In the genomic region with DNA sequence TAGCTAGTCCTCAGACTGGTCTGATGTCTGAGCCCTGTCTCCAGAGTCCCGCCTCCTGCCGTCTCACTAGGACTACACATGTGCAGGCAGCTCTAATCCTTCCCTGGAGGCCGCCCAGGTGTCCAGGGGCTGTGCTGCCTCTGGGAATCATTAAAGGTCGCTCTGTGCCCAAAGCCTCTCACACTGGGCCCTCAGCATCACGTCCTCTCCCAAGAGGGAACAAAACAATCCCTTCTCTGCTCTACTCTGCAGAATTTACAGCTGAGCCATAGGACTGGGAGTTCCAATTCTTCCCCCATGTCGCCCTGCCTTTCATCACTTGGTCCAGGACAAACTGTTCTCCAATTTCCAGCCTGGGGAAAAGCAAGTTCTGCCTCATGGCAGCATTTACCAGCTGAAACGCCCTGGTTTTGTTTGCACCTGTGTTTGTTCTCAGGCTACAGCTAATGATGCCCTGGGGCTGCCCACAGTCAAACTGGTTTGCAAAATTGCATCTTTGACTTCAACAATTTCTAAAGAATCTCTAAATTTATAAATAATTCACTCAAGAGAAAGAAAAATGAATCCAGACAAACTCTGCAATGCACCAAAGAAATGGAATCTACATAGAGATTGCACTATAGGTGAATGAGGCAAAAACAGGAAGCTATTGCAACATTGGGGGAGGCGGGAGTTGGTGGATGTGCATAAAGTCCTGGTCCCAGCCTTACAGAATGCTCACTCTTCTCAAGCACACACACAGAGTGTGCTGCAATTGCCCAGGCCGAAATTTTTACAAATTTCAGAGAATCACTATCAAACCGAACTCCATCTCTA, we compare ENCODE assay signal across 9 cellular contexts. TPM values are rescaled to one million over a fixed set of nuclear protein-coding genes. Genes with fewer than 3 reads are reported as not detected.
DNase-seq lines count a peak whose midpoint lies in the region; ATAC-seq and TF ChIP-seq lines count a peak whose summit lies in the region.
"Had no signal": no experiment of that assay in that cellular context is flagged by ENCODE, and none has a peak within 500 bp of the region (broad histone marks: within the 10 kb centered on the region; RNA-seq: fewer than 3 reads in every experiment).

No MANE protein-coding gene starts in this region.

- ATAC-seq in HG03378 (IDR thresholded peaks at IDR 0.05; ENCODE audit: unreplicated experiment): no peak
- ATAC-seq in naive thymus-derived CD8-positive, alpha-beta T cell: no peak
- no peak for ATAC-seq in activated T-helper 17 cell treated with anti-CD3 and anti-CD28 coated beads, Interleukin-2, amount 50 U/mL, for 72 hours (replicated peaks)
- ATAC-seq in right cardiac atrium: no peak
- ATAC-seq: natural killer cell had no signal

- H3K27ac ChIP-seq in C4-2B (peak overlapping the region; percentile 56), right cardiac atrium (ENCODE audit: low read length) (no peak overlapping the region)

- H3K4me3 ChIP-seq in fibroblast of villous mesenchyme (ENCODE audit: low read depth, low read length) (no peak overlapping the region), right cardiac atrium (ENCODE audit: low read length) (no peak overlapping the region)

- H3K4me3 Mint-ChIP-seq in naive thymus-derived CD8-positive, alpha-beta T cell: no peak overlapping the region
- H3K4me3 Mint-ChIP-seq in activated T-helper 17 cell treated with anti-CD3 and anti-CD28 coated beads, Interleukin-2, amount 50 U/mL, for 72 hours: no peak overlapping the region
- H3K4me3 Mint-ChIP-seq: natural killer cell had no signal

- no peaks in the 10 kb centered on the region for H3K36me3 Mint-ChIP-seq in naive thymus-derived CD8-positive, alpha-beta T cell
- H3K36me3 Mint-ChIP-seq in activated T-helper 17 cell treated with anti-CD3 and anti-CD28 coated beads, Interleukin-2, amount 50 U/mL, for 72 hours (ENCODE audit: low read depth): no peaks in the 10 kb centered on the region
- H3K36me3 Mint-ChIP-seq: natural killer cell had no signal

- no peaks in the 10 kb centered on the region for H3K27me3 ChIP-seq in right cardiac atrium (ENCODE audit: control insufficient read depth, insufficient read depth)

- no peaks in the 10 kb centered on the region for H3K4me1 Mint-ChIP-seq in naive thymus-derived CD8-positive, alpha-beta T cell
- no peaks in the 10 kb centered on the region for H3K4me1 Mint-ChIP-seq in activated T-helper 17 cell treated with anti-CD3 and anti-CD28 coated beads, Interleukin-2, amount 50 U/mL, for 72 hours
- H3K4me1 Mint-ChIP-seq: natural killer cell had no signal

- H3K27ac Mint-ChIP-seq in naive thymus-derived CD8-positive, alpha-beta T cell: no peak overlapping the region
- no peak overlapping the region for H3K27ac Mint-ChIP-seq in activated T-helper 17 cell treated with anti-CD3 and anti-CD28 coated beads, Interleukin-2, amount 50 U/mL, for 72 hours
- H3K27ac Mint-ChIP-seq: natural killer cell had no signal

- TF ChIP-seq CTCF in C4-2B (conservative IDR thresholded peaks at IDR 0.05): no peak
- TF ChIP-seq CTCF in fibroblast of villous mesenchyme (IDR thresholded peaks at IDR 0.05; ENCODE audit: insufficient read depth, low read depth, low read length): no peak

- intact Hi-C loops in right cardiac atrium (cut with DNase I): no loop called here

- no peaks in the 10 kb centered on the region for H3K27me3 Mint-ChIP-seq in naive thymus-derived CD8-positive, alpha-beta T cell
- H3K27me3 Mint-ChIP-seq in activated T-helper 17 cell treated with anti-CD3 and anti-CD28 coated beads, Interleukin-2, amount 50 U/mL, for 72 hours: no peaks in the 10 kb centered on the region

- POLR2A ChIA-PET in naive thymus-derived CD8-positive, alpha-beta T cell (lab: Charles Lee): no interaction called here

- no peaks in the 10 kb centered on the region for H3K4me1 ChIP-seq in right cardiac atrium (ENCODE audit: control insufficient read depth, insufficient read depth, low read length)

- DNase-seq in Kasumi-1 (lab: John Stamatoyannopoulos, UW) (peak; percentile 69 to 82), RPMI8226 (peak; percentile 65), fibroblast of villous mesenchyme (ENCODE audit: low read depth) (peak; percentile 52), right cardiac atrium (no peak)
- DNase-seq in naive thymus-derived CD8-positive, alpha-beta T cell: no peak
- DNase-seq: natural killer cell had no signal

- H3K9me3 Mint-ChIP-seq in naive thymus-derived CD8-positive, alpha-beta T cell: no peaks in the 10 kb centered on the region
- H3K9me3 Mint-ChIP-seq in activated T-helper 17 cell treated with anti-CD3 and anti-CD28 coated beads, Interleukin-2, amount 50 U/mL, for 72 hours: no peaks in the 10 kb centered on the region
- H3K9me3 Mint-ChIP-seq: natural killer cell had no signal

- 82% methylated on average over 10 of the region's 10 CpGs for WGBS in right cardiac atrium

- H3K9me3 ChIP-seq in right cardiac atrium (ENCODE audit: control insufficient read depth, low read length): no peaks in the 10 kb centered on the region

RNA-seq across cellular contexts. Expression of gene MRFAP1, which starts 7.2 kb away (rescaled TPM):
- 105 and 127 TPM in 2 replicates for total RNA-seq in fibroblast of villous mesenchyme
- total RNA-seq in naive thymus-derived CD8-positive, alpha-beta T cell: 100 to 1,000 TPM; 148 to 153 TPM
- 100 to 1,000 TPM; 141 to 186 (median 155) TPM for polyA plus RNA-seq in naive thymus-derived CD8-positive, alpha-beta T cell
- total RNA-seq in activated T-helper 17 cell treated with anti-CD3 and anti-CD28 coated beads, Interleukin-2, amount 50 U/mL, for 72 hours: 10 to 100 TPM; 86.7 to 96.7 TPM
- total RNA-seq in right cardiac atrium: 100 to 1,000 TPM; 250 to 276 (median 263) TPM
- polyA plus RNA-seq in right cardiac atrium: 335 TPM

RNA-seq across cellular contexts. Expression of gene MAN2B2, which starts 58.3 kb away (rescaled TPM):
- total RNA-seq in fibroblast of villous mesenchyme: 13.9 and 14.2 TPM in 2 replicates
- total RNA-seq in naive thymus-derived CD8-positive, alpha-beta T cell: 10 to 100 TPM; 41.2 to 43.2 TPM
- 10 to 100 TPM; 11.8 to 30.4 (median 14.4) TPM for polyA plus RNA-seq in naive thymus-derived CD8-positive, alpha-beta T cell
- 10 to 100 TPM; 19.5 to 20.3 TPM for total RNA-seq in activated T-helper 17 cell treated with anti-CD3 and anti-CD28 coated beads, Interleukin-2, amount 50 U/mL, for 72 hours
- 10 to 100 TPM; 27.0 to 38.4 (median 28.9) TPM for total RNA-seq in right cardiac atrium
- polyA plus RNA-seq in right cardiac atrium: 11.5 TPM

Comparison
In these comparisons a context has a peak if more than half of its experiments do, and no peak if none do; other contexts are left out.
1. DNase-seq: peak in Kasumi-1 (2 of 2), RPMI8226 (single experiment) and fibroblast of villous mesenchyme (single experiment); none in naive thymus-derived CD8-positive, alpha-beta T cell (0 of 10) and right cardiac atrium (0 of 3).